9 cellular contexts compared by ENCODE assay signal in genomic region chr2:14633031-14633430, GRCh38. TPM values are rescaled to one million over a fixed set of nuclear protein-coding genes. Genes with fewer than 3 reads are reported as not detected.
A peak's percentile ranks its signal among the peaks of the same experiment; 100 is the strongest.
DNase-seq lines count a peak whose midpoint lies in the region; ATAC-seq, FAIRE-seq and TF ChIP-seq lines count a peak whose summit lies in the region.
"Had no signal": no experiment of that assay in that cellular context is flagged by ENCODE, and none has a peak within 500 bp of the region (broad histone marks: within the 10 kb centered on the region; RNA-seq: fewer than 3 reads in every experiment).

No MANE protein-coding gene starts in this region.

- no CpG with 5 or more reads among the region's 14 CpGs for WGBS in H9 (ENCODE audit: extremely low coverage, insufficient read length, low lambda C conversion rate)

- no peaks in the 10 kb centered on the region for H4K20me1 ChIP-seq in H9 (ENCODE audit: control insufficient read depth, insufficient read depth, insufficient read length)

- no peaks in the 10 kb centered on the region; a peak in 1 of 7 replicates for H3K36me3 Mint-ChIP-seq in H9 (ENCODE audit: insufficient read depth in 1 of 3, low read depth in 3 of 3)

- no peak overlapping the region for H2AFZ ChIP-seq in H9 (ENCODE audit: low read length)

- no peaks in the 10 kb centered on the region for H3K79me2 ChIP-seq in H9 (ENCODE audit: insufficient read depth, low read length)

- no peak overlapping the region for H4K91ac ChIP-seq in H9 (ENCODE audit: insufficient read length, low read depth, low read length)

- peaks cover 22 to 29% of the 10 kb centered on the region in 2 experiments for H3K4me1 Mint-ChIP-seq in H9

- no peak for FAIRE-seq in GM12891 (lab: Jason Lieb, UNC)

- no peak overlapping the region for H3K27ac ChIP-seq in H9 (ENCODE audit: insufficient read length, low read depth, low read length)
- H3K27ac ChIP-seq in RWPE2 (ENCODE audit: poor library complexity, severe bottlenecking) = no peak overlapping the region
- H3K27ac ChIP-seq in right atrium auricular region = no peak overlapping the region
- no peak overlapping the region for H3K27ac ChIP-seq in gastrocnemius medialis

- H3K27ac Mint-ChIP-seq in H9 = no peak overlapping the region; a peak in 1 of 7 replicates

- H3K36me3 ChIP-seq in RWPE2 (ENCODE audit: low read depth) = no peaks in the 10 kb centered on the region
- no peaks in the 10 kb centered on the region for H3K36me3 ChIP-seq in right atrium auricular region
- H3K36me3 ChIP-seq in gastrocnemius medialis = no peaks in the 10 kb centered on the region

- peaks cover 18% of the 10 kb centered on the region for H3K23me2 ChIP-seq in H9 (ENCODE audit: insufficient read length, low read depth, low read length, poor library complexity, severe bottlenecking)

- peak overlapping the region; percentile 60 to 91 for H3K4me3 Mint-ChIP-seq in H9

- no peaks in the 10 kb centered on the region for H3K79me1 ChIP-seq in H9 (ENCODE audit: insufficient read depth, low read depth, low read length, poor library complexity, severe bottlenecking)

- H4K5ac ChIP-seq in H9 (ENCODE audit: insufficient read length, low read depth, low read length) = no peak overlapping the region

- H3K4me1 ChIP-seq in H9 (ENCODE audit: insufficient read depth, low read length) (peaks cover 3% of the 10 kb centered on the region; the same call in 1 of the 2 replicates), RWPE2 (ENCODE audit: insufficient read depth, poor library complexity, severe bottlenecking) (peaks cover 21% of the 10 kb centered on the region), right atrium auricular region (peaks cover 0 to 42% of the 10 kb centered on the region in 2 donors), gastrocnemius medialis (peaks cover 7 to 22% of the 10 kb centered on the region in 2 donors)

- DNase-seq in H9 (no peak), RWPE2 (ENCODE audit: low spot score) (no peak), right atrium auricular region (ENCODE audit: low spot score) (no peak), gastrocnemius medialis (no peak), GM12891 (ENCODE audit: insufficient read length, low spot score) (no peak), kidney glomerular epithelial cell (lab: John Stamatoyannopoulos, UW) (no peak)
- DNase-seq: activated gamma-delta T cell had no signal

- H2BK15ac ChIP-seq in H9 (ENCODE audit: low read depth, low read length) = no peak overlapping the region

- no peak overlapping the region for H3K14ac ChIP-seq in H9 (ENCODE audit: insufficient read depth, low read length)

- TF ChIP-seq CTCF in H9 (conservative IDR thresholded peaks at IDR 0.05) (no peak), RWPE2 (IDR thresholded peaks at IDR 0.05; ENCODE audit: poor library complexity, severe bottlenecking) (no peak), right atrium auricular region (IDR thresholded peaks at IDR 0.05) (no peak), gastrocnemius medialis (IDR thresholded peaks at IDR 0.05 in 4 of 5, conservative IDR thresholded peaks at IDR 0.05 in 1 of 5) (no peak)

- H3K9ac ChIP-seq in H9 (ENCODE audit: extremely low read depth, insufficient read length, low read length) = no peak overlapping the region

- H3K27me3 ChIP-seq in H9 (ENCODE audit: insufficient read depth, low read length) = peaks cover 25% of the 10 kb centered on the region
- no peaks in the 10 kb centered on the region for H3K27me3 ChIP-seq in RWPE2 (ENCODE audit: insufficient read depth, poor library complexity, severe bottlenecking)
- peaks cover 0 to 9% of the 10 kb centered on the region in 2 donors for H3K27me3 ChIP-seq in right atrium auricular region
- H3K27me3 ChIP-seq in gastrocnemius medialis = peaks cover 42 to 51% (median 48%) of the 10 kb centered on the region in 3 donors

- H3K4me3 ChIP-seq in RWPE2 (ENCODE audit: severe bottlenecking) (peak overlapping the region; percentile 46), right atrium auricular region (peak overlapping the region; percentile 21 to 54), gastrocnemius medialis (peak overlapping the region; percentile 39 to 59 (median 49))

- H3K23ac ChIP-seq in H9 (ENCODE audit: insufficient read length, low read depth, low read length) = no peak overlapping the region

- no peak overlapping the region for H2AK5ac ChIP-seq in H9 (ENCODE audit: insufficient read length, low read length)

- no peak overlapping the region for H3T11ph ChIP-seq in H9 (ENCODE audit: low read length)

- no peak overlapping the region for H3K18ac ChIP-seq in H9 (ENCODE audit: insufficient read length, low read depth, low read length)

- ATAC-seq in RWPE2 (ENCODE audit: low read depth) = peak; percentile 1; the same call in 1 of the 3 replicates
- no peak for ATAC-seq in gastrocnemius medialis
- no peak for ATAC-seq in HG03571 (IDR thresholded peaks at IDR 0.05; ENCODE audit: unreplicated experiment)
- no peak for ATAC-seq in GM18868 (IDR thresholded peaks at IDR 0.05; ENCODE audit: unreplicated experiment)

- no peak overlapping the region for H3K4ac ChIP-seq in H9 (ENCODE audit: low read depth, low read length)

- no peak overlapping the region for H4K8ac ChIP-seq in H9 (replicated peaks; ENCODE audit: insufficient read length, low read depth, low read length)

- H3K9me3 Mint-ChIP-seq in H9 = no peaks in the 10 kb centered on the region; a peak in 2 of 5 replicates

- H2BK120ac ChIP-seq in H9 (ENCODE audit: low read depth, low read length, poor library complexity, severe bottlenecking) = no peak overlapping the region

- H3K56ac ChIP-seq in H9 (ENCODE audit: insufficient read length, low read depth, low read length) = no peak overlapping the region

- H3K9me3 ChIP-seq in H9 (ENCODE audit: control insufficient read depth, low read depth, low read length) (no peaks in the 10 kb centered on the region), RWPE2 (ENCODE audit: severe bottlenecking) (no peaks in the 10 kb centered on the region), right atrium auricular region (no peaks in the 10 kb centered on the region), gastrocnemius medialis (no peaks in the 10 kb centered on the region)

- in situ Hi-C loops in gastrocnemius medialis (cut with MboI; ENCODE audit: low sequenced_read_pairs in 4 of 4) = no loop called here

- H2BK12ac ChIP-seq in H9 (ENCODE audit: insufficient read length, low read depth, low read length) = no peak overlapping the region

- TF ChIP-seq POLR2A in gastrocnemius medialis (IDR thresholded peaks at IDR 0.05) (no peak), GM12891 (IDR thresholded peaks at IDR 0.05; ENCODE audit: low read depth, low read length) (no peak)

- peak overlapping the region; percentile 75 for H3K4me2 ChIP-seq in H9 (ENCODE audit: insufficient read depth, insufficient read length, low read length)

- no peak overlapping the region for H2BK5ac ChIP-seq in H9 (ENCODE audit: insufficient read length, low read length)

- H3K27me3 Mint-ChIP-seq in H9 (ENCODE audit: low read depth) = peaks cover 92% of the 10 kb centered on the region

- no peak overlapping the region for H2BK20ac ChIP-seq in H9 (ENCODE audit: low read depth, low read length, poor library complexity, severe bottlenecking)

- intact Hi-C loops in gastrocnemius medialis (cut with DNase I; ENCODE audit: low total_unique reads) = no loop called here

TF ChIP-seq in GM12891, 5 proteins besides CTCF, POLR2A, EP300 and RAD21:
- no peak for TF ChIP-seq SPI1 (IDR thresholded peaks at IDR 0.05; ENCODE audit: low read depth, low read length)
- no peak for TF ChIP-seq POLR2AphosphoS5 (IDR thresholded peaks at IDR 0.05; ENCODE audit: low read depth, low read length)

RNA-seq across cellular contexts. Expression of gene LRATD1, which starts 0.5 kb away (rescaled TPM):
- 0.31 and 0.39 TPM in 2 replicates for total RNA-seq in H9 (2021)
- total RNA-seq in right atrium auricular region = 10 to 100 TPM in 1 of 2 donors, 1 to 10 TPM in 1; 3.1 to 10.5 TPM
- 1 to 10 TPM in 2 of 4 donors, under 1 TPM in 2; 0.33 to 4.9 (median 0.86) TPM for total RNA-seq in gastrocnemius medialis
- polyA plus RNA-seq in GM12891 (2012; ENCODE audit: low read depth, missing spikeins) = not detected
